Comparison of ENCODE assay signal across 8 cellular contexts in genomic region chr19:58544591-58545285, GRCh38. TPM values are rescaled to one million over a fixed set of nuclear protein-coding genes. Genes with fewer than 3 reads are reported as not detected.
A peak's percentile ranks its signal among the peaks of the same experiment; 100 is the strongest.
DNase-seq lines count a peak whose midpoint lies in the region; ATAC-seq and TF ChIP-seq lines count a peak whose summit lies in the region.

No MANE protein-coding gene starts in this region.

- in situ Hi-C loops in G401 (cut with HindIII; ENCODE audit: low sequenced_read_pairs): no loop called here

- DNase-seq in COLO829 (ENCODE audit: low spot score): peak; percentile 66
- peak; percentile 68 for DNase-seq in HuH-7 (ENCODE audit: low spot score)
- DNase-seq in activated naive CD4-positive, alpha-beta T cell treated with anti-CD3 and anti-CD28 coated beads, Interleukin-2, amount 50 U/mL, for 16 hours: peak; percentile 82
- DNase-seq in right atrium auricular region (ENCODE audit: low spot score): no peak
- no peak for DNase-seq in smooth muscle cell (lab: John Stamatoyannopoulos, UW; ENCODE audit: unreplicated experiment)
- no peak for DNase-seq in G401 (ENCODE audit: low spot score)
- DNase-seq in NCI-H446 (lab: John Stamatoyannopoulos, UW): no peak

- H3K4me3 ChIP-seq in right atrium auricular region: peak overlapping the region; percentile 89 to 95
- peak overlapping the region; percentile 83 for H3K4me3 ChIP-seq in smooth muscle cell

- H3K4me1 ChIP-seq in right atrium auricular region (peaks cover 0 to 32% of the 10 kb centered on the region in 2 donors), smooth muscle cell (ENCODE audit: low read depth) (peaks cover 13% of the 10 kb centered on the region)

- H3K9ac ChIP-seq in smooth muscle cell (ENCODE audit: low read depth): peak overlapping the region; percentile 84

- no peaks in the 10 kb centered on the region for H3K27me3 ChIP-seq in right atrium auricular region
- peaks cover 3% of the 10 kb centered on the region for H3K27me3 ChIP-seq in smooth muscle cell (ENCODE audit: low read depth)

- H3K27ac ChIP-seq in right atrium auricular region (peak overlapping the region; percentile 86 to 90), smooth muscle cell (ENCODE audit: low read depth) (peak overlapping the region; percentile 85)

- peaks cover under 1% of the 10 kb centered on the region for H3F3A ChIP-seq in smooth muscle cell (ENCODE audit: low read depth)

- peaks cover 47% of the 10 kb centered on the region for H3K79me2 ChIP-seq in smooth muscle cell (ENCODE audit: low read depth)

- peaks cover 34% of the 10 kb centered on the region for H3K36me3 ChIP-seq in right atrium auricular region
- no peaks in the 10 kb centered on the region for H3K36me3 ChIP-seq in smooth muscle cell (ENCODE audit: low read depth)

- peaks cover 51% of the 10 kb centered on the region for H4K20me1 ChIP-seq in smooth muscle cell (ENCODE audit: low read depth)

- peak overlapping the region; percentile 99 for H3K4me2 ChIP-seq in smooth muscle cell

- H3K9me3 ChIP-seq in right atrium auricular region (no peaks in the 10 kb centered on the region), smooth muscle cell (replicated peaks; ENCODE audit: low read depth) (no peaks in the 10 kb centered on the region)

- ATAC-seq in GM21447 (IDR thresholded peaks at IDR 0.05; ENCODE audit: unreplicated experiment): peak; percentile 35

- no peak for TF ChIP-seq CTCF in right atrium auricular region (IDR thresholded peaks at IDR 0.05)
- no peak for TF ChIP-seq CTCF in smooth muscle cell (IDR thresholded peaks at IDR 0.05; ENCODE audit: borderline replicate concordance, insufficient read depth, poor library complexity, severe bottlenecking)

- under 1% methylated on average over 42 of the region's 92 CpGs for WGBS in smooth muscle cell (ENCODE audit: low lambda C conversion rate)

- H2AFZ ChIP-seq in smooth muscle cell (ENCODE audit: low read depth): no peak overlapping the region

RNA-seq across cellular contexts. Expression of gene TRIM28, which starts 0.9 kb away (rescaled TPM):
- total RNA-seq in right atrium auricular region (100 to 1,000 TPM in 1 of 2 donors, 10 to 100 TPM in 1; 99.6 to 207 TPM), smooth muscle cell (144 and 148 TPM in 2 replicates)
- 178 and 193 TPM in 2 replicates for polyA plus RNA-seq in smooth muscle cell
- 579 and 1,015 TPM in 2 replicates for total RNA-seq in G401 (2014; rRNA removed; shearing (Covaris generic))

RNA-seq across cellular contexts. Expression of gene CHMP2A, which starts 10.2 kb away (rescaled TPM):
- total RNA-seq in right atrium auricular region (100 to 1,000 TPM; 109 to 121 TPM), smooth muscle cell (132 and 153 TPM in 2 replicates)
- 213 and 228 TPM in 2 replicates for polyA plus RNA-seq in smooth muscle cell
- 71.9 and 97.7 TPM in 2 replicates for total RNA-seq in G401 (2014; rRNA removed; shearing (Covaris generic))

RNA-seq across cellular contexts. Expression of gene UBE2M, which starts 13.7 kb away (rescaled TPM):
- total RNA-seq in right atrium auricular region (10 to 100 TPM; 30.9 to 38.8 TPM), smooth muscle cell (30.7 and 45.9 TPM in 2 replicates)
- polyA plus RNA-seq in smooth muscle cell: 118 and 126 TPM in 2 replicates
- total RNA-seq in G401 (2014; rRNA removed; shearing (Covaris generic)): 187 and 192 TPM in 2 replicates

RNA-seq across cellular contexts. Expression of gene ZBTB45, which starts 25.1 kb away (rescaled TPM):
- total RNA-seq in right atrium auricular region (10 to 100 TPM in 1 of 2 donors, 1 to 10 TPM in 1; 7.2 to 14.3 TPM), smooth muscle cell (5.1 and 8.7 TPM in 2 replicates)
- polyA plus RNA-seq in smooth muscle cell: 23.7 and 25.1 TPM in 2 replicates
- 6.1 and 6.6 TPM in 2 replicates for total RNA-seq in G401 (2014; rRNA removed; shearing (Covaris generic))

RNA-seq across cellular contexts. Expression of gene MZF1, which starts 28.4 kb away (rescaled TPM):
- total RNA-seq in right atrium auricular region (10 to 100 TPM in 1 of 2 donors, 1 to 10 TPM in 1; 6.5 to 11.3 TPM), smooth muscle cell (12.2 and 18.7 TPM in 2 replicates)
- polyA plus RNA-seq in smooth muscle cell: 10.2 and 18.5 TPM in 2 replicates
- total RNA-seq in G401 (2014; rRNA removed; shearing (Covaris generic)): 9.4 and 10.7 TPM in 2 replicates

Comparison
In these comparisons a context has a peak if more than half of its experiments do, and no peak if none do; other contexts are left out.
1. DNase-seq: peak in COLO829 (single experiment), HuH-7 (single experiment) and activated naive CD4-positive, alpha-beta T cell treated with anti-CD3 and anti-CD28 coated beads, Interleukin-2, amount 50 U/mL, for 16 hours (single experiment); none in right atrium auricular region (single experiment), smooth muscle cell (single experiment), G401 (single experiment) and NCI-H446 (0 of 2).